1 cellular context compared by ENCODE assay signal in genomic region chr7:128398016-128398840, GRCh38.
TF ChIP-seq lines count a peak whose summit lies in the region.

No MANE protein-coding gene starts in this region.

TF ChIP-seq in GM12878, 131 proteins besides CTCF, POLR2A, EP300 and RAD21:
- TF ChIP-seq SKIL (IDR thresholded peaks at IDR 0.05; ENCODE audit: low read depth, poor library complexity, severe bottlenecking) (no peak), MXI1 (IDR thresholded peaks at IDR 0.05; ENCODE audit: low read depth, low read length) (0 out of 2 replicates have a peak, but pooled peaks have one; percentile 22), IKZF1 (conservative IDR thresholded peaks at IDR 0.05) (peak; percentile 74), EED (IDR thresholded peaks at IDR 0.05; ENCODE audit: low read depth) (peak; percentile 54), ETV6 (conservative IDR thresholded peaks at IDR 0.05 in 1 of 2, IDR thresholded peaks at IDR 0.05 in 1 of 2; ENCODE audit: borderline replicate concordance in 1 of 2, low read depth in 1 of 2) (no peak), TAF1 (IDR thresholded peaks at IDR 0.05; ENCODE audit: borderline replicate concordance, low read depth, low read length) (no peak), HDAC2 (IDR thresholded peaks at IDR 0.05) (no peak), YY1 (IDR thresholded peaks at IDR 0.05; ENCODE audit: low read depth, low read length) (no peak), CEBPZ (IDR thresholded peaks at IDR 0.05; ENCODE audit: low read depth, low read length) (no peak), SRF (IDR thresholded peaks at IDR 0.05; ENCODE audit: low read depth in 2 of 2, low read length in 2 of 2) (no peak), SMC3 (IDR thresholded peaks at IDR 0.05; ENCODE audit: borderline replicate concordance, low read length) (peak; percentile 80; the same call in 1 of the 2 replicates), MYB (IDR thresholded peaks at IDR 0.05; ENCODE audit: borderline replicate concordance, low read depth, low read length) (no peak), IKZF2 (IDR thresholded peaks at IDR 0.05) (peak; percentile 41 to 63; a peak in 2 of 4 replicates)
- TF ChIP-seq, protein P1, sequence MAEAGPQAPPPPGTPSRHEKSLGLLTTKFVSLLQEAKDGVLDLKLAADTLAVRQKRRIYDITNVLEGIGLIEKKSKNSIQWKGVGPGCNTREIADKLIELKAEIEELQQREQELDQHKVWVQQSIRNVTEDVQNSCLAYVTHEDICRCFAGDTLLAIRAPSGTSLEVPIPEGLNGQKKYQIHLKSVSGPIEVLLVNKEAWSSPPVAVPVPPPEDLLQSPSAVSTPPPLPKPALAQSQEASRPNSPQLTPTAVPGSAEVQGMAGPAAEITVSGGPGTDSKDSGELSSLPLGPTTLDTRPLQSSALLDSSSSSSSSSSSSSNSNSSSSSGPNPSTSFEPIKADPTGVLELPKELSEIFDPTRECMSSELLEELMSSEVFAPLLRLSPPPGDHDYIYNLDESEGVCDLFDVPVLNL (IDR thresholded peaks at IDR 0.05; ENCODE audit: low read depth, low read length) = no peak
